ENCODE assay signal across 21 cellular contexts in genomic region chr6:169984181-169985120, GRCh38.
DNase-seq lines count a peak whose midpoint lies in the region; ATAC-seq, FAIRE-seq and TF ChIP-seq lines count a peak whose summit lies in the region.
"Had no signal": no experiment of that assay in that cellular context is flagged by ENCODE, and none has a peak within 500 bp of the region (broad histone marks: within the 10 kb centered on the region; RNA-seq: fewer than 3 reads in every experiment).

No MANE protein-coding gene starts in this region.

- H3K27me3 ChIP-seq in lung (ENCODE audit: control insufficient read depth, insufficient read depth) = no peaks in the 10 kb centered on the region
- H3K27me3 ChIP-seq: cardiac muscle cell had no signal

- TF ChIP-seq CTCF in lung (IDR thresholded peaks at IDR 0.05; ENCODE audit: control extremely low read depth, extremely low read depth) (no peak), natural killer cell (IDR thresholded peaks at IDR 0.05) (no peak)

- H3K4me1 ChIP-seq in lung (ENCODE audit: control insufficient read depth in 2 of 2, insufficient read depth in 2 of 2, low read length in 2 of 2) = peaks cover 0 to 6% of the 10 kb centered on the region in 2 donors
- H3K4me1 ChIP-seq: HAP-1 had no signal

- ATAC-seq in stimulated activated naive CD8-positive, alpha-beta T cell treated with anti-CD3 and anti-CD28 coated beads, Interleukin-15, amount 100 ng/mL, for 72 hours = peak; percentile 14
- ATAC-seq in stimulated activated naive CD8-positive, alpha-beta T cell treated with anti-CD3 and anti-CD28 coated beads, Interleukin-15, Interleukin-2, amounts not matched to agents 100 U/mL and 50 U/mL, for 24 hours = no peak
- ATAC-seq in activated naive CD8-positive, alpha-beta T cell treated with anti-CD3 and anti-CD28 coated beads, Interleukin-2, amount 50 U/mL, for 24 hours = peak; percentile 7
- ATAC-seq in lung (ENCODE audit: insufficient read depth, low FRiP score) = no peak
- ATAC-seq in natural killer cell = no peak
- ATAC-seq in GM19467 (IDR thresholded peaks at IDR 0.05; ENCODE audit: unreplicated experiment) = no peak
- ATAC-seq: WTC11 had no signal

- no peaks in the 10 kb centered on the region for H3K9me3 Mint-ChIP-seq in stimulated activated naive CD8-positive, alpha-beta T cell treated with anti-CD3 and anti-CD28 coated beads, Interleukin-15, amount 100 ng/mL, for 72 hours
- H3K9me3 Mint-ChIP-seq in activated naive CD8-positive, alpha-beta T cell treated with anti-CD3 and anti-CD28 coated beads, Interleukin-2, amount 50 U/mL, for 24 hours = no peaks in the 10 kb centered on the region
- no peaks in the 10 kb centered on the region for H3K9me3 Mint-ChIP-seq in T-helper 2 cell treated with Interferon-gamma antibody and Interleukin-4, amounts not matched to agents 5 μg/mL and 100 μg/mL, for 36 hours
- no peaks in the 10 kb centered on the region for H3K9me3 Mint-ChIP-seq in natural killer cell
- H3K9me3 Mint-ChIP-seq: activated CD4-positive, alpha-beta memory T cell treated with anti-CD3 and anti-CD28 coated beads for 36 hours; CD4-positive, alpha-beta T cell; immature natural killer cell; WTC11 had no signal

- H3K9me3 ChIP-seq in lung (ENCODE audit: control insufficient read depth in 2 of 2, insufficient read depth in 1 of 2, low read length in 1 of 2) = no peaks in the 10 kb centered on the region
- H3K9me3 ChIP-seq: HAP-1 had no signal

- H3K36me3 Mint-ChIP-seq in activated naive CD8-positive, alpha-beta T cell treated with anti-CD3 and anti-CD28 coated beads, Interleukin-2, amount 50 U/mL, for 24 hours (ENCODE audit: low read depth) = no peaks in the 10 kb centered on the region
- no peaks in the 10 kb centered on the region for H3K36me3 Mint-ChIP-seq in T-helper 2 cell treated with Interferon-gamma antibody and Interleukin-4, amounts not matched to agents 5 μg/mL and 100 μg/mL, for 36 hours (ENCODE audit: low read depth)
- H3K36me3 Mint-ChIP-seq in natural killer cell = no peaks in the 10 kb centered on the region
- H3K36me3 Mint-ChIP-seq: activated CD4-positive, alpha-beta memory T cell treated with anti-CD3 and anti-CD28 coated beads for 36 hours; immature natural killer cell; WTC11 had no signal

- H3K27ac Mint-ChIP-seq in stimulated activated naive CD8-positive, alpha-beta T cell treated with anti-CD3 and anti-CD28 coated beads, Interleukin-15, amount 100 ng/mL, for 72 hours = no peak overlapping the region
- H3K27ac Mint-ChIP-seq in activated naive CD8-positive, alpha-beta T cell treated with anti-CD3 and anti-CD28 coated beads, Interleukin-2, amount 50 U/mL, for 24 hours = no peak overlapping the region
- no peak overlapping the region for H3K27ac Mint-ChIP-seq in T-helper 2 cell treated with Interferon-gamma antibody and Interleukin-4, amounts not matched to agents 5 μg/mL and 100 μg/mL, for 36 hours
- no peak overlapping the region for H3K27ac Mint-ChIP-seq in natural killer cell
- H3K27ac Mint-ChIP-seq: activated CD4-positive, alpha-beta memory T cell treated with anti-CD3 and anti-CD28 coated beads for 36 hours; CD4-positive, alpha-beta T cell; immature natural killer cell; WTC11 had no signal

- no peak for TF ChIP-seq POLR2A in GM12891 (IDR thresholded peaks at IDR 0.05; ENCODE audit: low read depth, low read length)

- intact Hi-C loops in natural killer cell (cut with micrococcal nuclease) = no loop called here

- H3K4me3 Mint-ChIP-seq in stimulated activated naive CD8-positive, alpha-beta T cell treated with anti-CD3 and anti-CD28 coated beads, Interleukin-15, amount 100 ng/mL, for 72 hours = no peak overlapping the region
- no peak overlapping the region for H3K4me3 Mint-ChIP-seq in activated naive CD8-positive, alpha-beta T cell treated with anti-CD3 and anti-CD28 coated beads, Interleukin-2, amount 50 U/mL, for 24 hours
- H3K4me3 Mint-ChIP-seq in T-helper 2 cell treated with Interferon-gamma antibody and Interleukin-4, amounts not matched to agents 5 μg/mL and 100 μg/mL, for 36 hours = no peak overlapping the region
- no peak overlapping the region for H3K4me3 Mint-ChIP-seq in natural killer cell
- H3K4me3 Mint-ChIP-seq: activated CD4-positive, alpha-beta memory T cell treated with anti-CD3 and anti-CD28 coated beads for 36 hours; CD4-positive, alpha-beta T cell; immature natural killer cell; WTC11 had no signal

- no peaks in the 10 kb centered on the region for H3K27me3 Mint-ChIP-seq in stimulated activated naive CD8-positive, alpha-beta T cell treated with anti-CD3 and anti-CD28 coated beads, Interleukin-15, amount 100 ng/mL, for 72 hours
- H3K27me3 Mint-ChIP-seq in activated naive CD8-positive, alpha-beta T cell treated with anti-CD3 and anti-CD28 coated beads, Interleukin-2, amount 50 U/mL, for 24 hours = no peaks in the 10 kb centered on the region
- H3K27me3 Mint-ChIP-seq in T-helper 2 cell treated with Interferon-gamma antibody and Interleukin-4, amounts not matched to agents 5 μg/mL and 100 μg/mL, for 36 hours (ENCODE audit: low read depth) = no peaks in the 10 kb centered on the region
- H3K27me3 Mint-ChIP-seq in natural killer cell (ENCODE audit: low read depth in 2 of 2) = peaks cover 17 to 25% of the 10 kb centered on the region in 2 donors
- H3K27me3 Mint-ChIP-seq: activated CD4-positive, alpha-beta memory T cell treated with anti-CD3 and anti-CD28 coated beads for 36 hours; CD4-positive, alpha-beta T cell had no signal

- FAIRE-seq in GM12891 (lab: Jason Lieb, UNC) = no peak

- peaks cover 4% of the 10 kb centered on the region for H3K4me1 Mint-ChIP-seq in stimulated activated naive CD8-positive, alpha-beta T cell treated with anti-CD3 and anti-CD28 coated beads, Interleukin-15, amount 100 ng/mL, for 72 hours
- H3K4me1 Mint-ChIP-seq in activated naive CD8-positive, alpha-beta T cell treated with anti-CD3 and anti-CD28 coated beads, Interleukin-2, amount 50 U/mL, for 24 hours = peaks cover 2% of the 10 kb centered on the region
- peaks cover 1% of the 10 kb centered on the region for H3K4me1 Mint-ChIP-seq in T-helper 2 cell treated with Interferon-gamma antibody and Interleukin-4, amounts not matched to agents 5 μg/mL and 100 μg/mL, for 36 hours (ENCODE audit: low read depth)
- H3K4me1 Mint-ChIP-seq in natural killer cell = peaks cover 1 to 3% of the 10 kb centered on the region in 2 donors
- H3K4me1 Mint-ChIP-seq: WTC11 had no signal

- 74 to 78% methylated on average over 39 to 40 of the region's 40 CpGs for WGBS in lung, 2 donors

- no peak overlapping the region for H3K4me3 ChIP-seq in lung
- H3K4me3 ChIP-seq: cardiac muscle cell, HAP-1, SK-N-MC had no signal

- H3K36me3 ChIP-seq in lung (ENCODE audit: control insufficient read depth in 2 of 2, insufficient read depth in 2 of 2, low read length in 2 of 2) = no peaks in the 10 kb centered on the region
- H3K36me3 ChIP-seq: cardiac muscle cell, HAP-1 had no signal

- DNase-seq in stimulated activated naive CD8-positive, alpha-beta T cell treated with anti-CD3 and anti-CD28 coated beads, Interleukin-15, amount 100 ng/mL, for 72 hours = no peak
- DNase-seq in stimulated activated naive CD8-positive, alpha-beta T cell treated with anti-CD3 and anti-CD28 coated beads, Interleukin-15, Interleukin-2, amounts not matched to agents 100 U/mL and 50 U/mL, for 24 hours = no peak
- no peak for DNase-seq in activated naive CD8-positive, alpha-beta T cell treated with anti-CD3 and anti-CD28 coated beads, Interleukin-2, amount 50 U/mL, for 24 hours
- DNase-seq in lung (ENCODE audit: low spot score) = peak; percentile 66
- no peak for DNase-seq in GM12891 (ENCODE audit: insufficient read length, low spot score)
- DNase-seq in T-helper 2 cell treated with Interferon-gamma antibody and Interleukin-4, amounts not matched to agents 5 μg/mL and 100 μg/mL, for 36 hours (ENCODE audit: low spot score) = no peak
- DNase-seq in natural killer cell = no peak
- DNase-seq: activated CD4-positive, alpha-beta memory T cell treated with anti-CD3 and anti-CD28 coated beads for 36 hours; amygdala; CD4-positive, alpha-beta T cell; immature natural killer cell; mammary epithelial cell; NCI-H1436 treated with DMSO at 0.1 percent for 48 hours; NCI-H446; retina; stimulated activated CD4-positive, alpha-beta T cell treated with anti-CD3 and anti-CD28 coated beads, Interleukin-15, amount 100 ng/mL, for 24 hours had no signal

- H3K27ac ChIP-seq in lung (ENCODE audit: low read depth in 1 of 2, low read length in 1 of 2) = no peak overlapping the region
- H3K27ac ChIP-seq: cardiac muscle cell, SK-N-MC had no signal

TF ChIP-seq in GM12891, 5 proteins besides CTCF, POLR2A, EP300 and RAD21:
- no peak for TF ChIP-seq TAF1 (IDR thresholded peaks at IDR 0.05; ENCODE audit: low read depth, low read length)
- no peak for TF ChIP-seq SPI1 (IDR thresholded peaks at IDR 0.05; ENCODE audit: low read depth, low read length)
- no peak for TF ChIP-seq POLR2AphosphoS5 (IDR thresholded peaks at IDR 0.05; ENCODE audit: low read depth, low read length)
- no peak for TF ChIP-seq PAX5 (IDR thresholded peaks at IDR 0.05; ENCODE audit: insufficient read depth, low read length, severe bottlenecking)
- TF ChIP-seq POU2F2 (IDR thresholded peaks at IDR 0.05; ENCODE audit: low read depth, low read length) = no peak

Comparison
In these comparisons a context has a peak if more than half of its experiments do, and no peak if none do; other contexts are left out.
1. ATAC-seq: peak in stimulated activated naive CD8-positive, alpha-beta T cell treated with anti-CD3 and anti-CD28 coated beads, Interleukin-15, amount 100 ng/mL, for 72 hours (single experiment) and activated naive CD8-positive, alpha-beta T cell treated with anti-CD3 and anti-CD28 coated beads, Interleukin-2, amount 50 U/mL, for 24 hours (single experiment); none in stimulated activated naive CD8-positive, alpha-beta T cell treated with anti-CD3 and anti-CD28 coated beads, Interleukin-15, Interleukin-2, amounts not matched to agents 100 U/mL and 50 U/mL, for 24 hours (single experiment), lung (single experiment), natural killer cell (0 of 3) and GM19467 (single experiment).